In genomic region chr5:43773032-43773830, GRCh38 we compare ENCODE assay signal across 10 cellular contexts.
DNase-seq lines count a peak whose midpoint lies in the region; ATAC-seq and TF ChIP-seq lines count a peak whose summit lies in the region.
"Had no signal": no experiment of that assay in that cellular context is flagged by ENCODE, and none has a peak within 500 bp of the region (broad histone marks: within the 10 kb centered on the region; RNA-seq: fewer than 3 reads in every experiment).

No MANE protein-coding gene starts in this region.

- H3K9me3 ChIP-seq in H9 (ENCODE audit: control insufficient read depth, low read depth, low read length), result no peaks in the 10 kb centered on the region
- no peaks in the 10 kb centered on the region; the same call in 1 of the 2 replicates for H3K9me3 ChIP-seq in SK-N-MC (ENCODE audit: low read depth, low read length)
- no peaks in the 10 kb centered on the region for H3K9me3 ChIP-seq in hepatocyte (ENCODE audit: low read depth)
- H3K9me3 ChIP-seq: upper lobe of left lung had no signal

- no peak overlapping the region for H2BK5ac ChIP-seq in H9 (ENCODE audit: insufficient read length, low read length)

- H2BK20ac ChIP-seq in H9 (ENCODE audit: low read depth, low read length, poor library complexity, severe bottlenecking), result no peak overlapping the region

- no peak overlapping the region for H3T11ph ChIP-seq in H9 (ENCODE audit: low read length)

- no peaks in the 10 kb centered on the region; a peak in 1 of 5 replicates for H3K9me3 Mint-ChIP-seq in H9
- H3K9me3 Mint-ChIP-seq in effector memory CD8-positive, alpha-beta T cell, result no peaks in the 10 kb centered on the region

- no peak overlapping the region for H3K4ac ChIP-seq in H9 (ENCODE audit: low read depth, low read length)

- no peak overlapping the region for H4K5ac ChIP-seq in H9 (ENCODE audit: insufficient read length, low read depth, low read length)

- no peak for ATAC-seq in GM18873 (IDR thresholded peaks at IDR 0.05; ENCODE audit: low FRiP score, unreplicated experiment)
- no peak for ATAC-seq in effector memory CD8-positive, alpha-beta T cell (replicated peaks)

- H3K23me2 ChIP-seq in H9 (ENCODE audit: insufficient read length, low read depth, low read length, poor library complexity, severe bottlenecking), result no peaks in the 10 kb centered on the region

- H3K27me3 ChIP-seq in H9 (ENCODE audit: insufficient read depth, low read length) (no peaks in the 10 kb centered on the region), hepatocyte (no peaks in the 10 kb centered on the region)
- H3K27me3 ChIP-seq: upper lobe of left lung had no signal

- H3K4me1 ChIP-seq in H9 (ENCODE audit: insufficient read depth, low read length), result peaks cover 3% of the 10 kb centered on the region; the same call in 1 of the 2 replicates
- no peaks in the 10 kb centered on the region for H3K4me1 ChIP-seq in hepatocyte (ENCODE audit: insufficient read depth)

- no peak overlapping the region for H3K4me3 Mint-ChIP-seq in H9
- no peak overlapping the region for H3K4me3 Mint-ChIP-seq in effector memory CD8-positive, alpha-beta T cell

- H2BK15ac ChIP-seq in H9 (ENCODE audit: low read depth, low read length), result no peak overlapping the region

- H2AK5ac ChIP-seq in H9 (ENCODE audit: insufficient read length, low read length), result no peak overlapping the region

- H3K27ac Mint-ChIP-seq in H9, result peak overlapping the region; percentile 23 to 80 (median 55); a peak in 5 of 7 replicates
- no peak overlapping the region for H3K27ac Mint-ChIP-seq in effector memory CD8-positive, alpha-beta T cell

- H3K18ac ChIP-seq in H9 (ENCODE audit: insufficient read length, low read depth, low read length), result no peak overlapping the region

- CTCF ChIA-PET in AG04449 (lab: Yijun Ruan, JAX), result no interaction called here

- H3K36me3 ChIP-seq in SK-N-MC (ENCODE audit: insufficient read depth, low read length) (no peaks in the 10 kb centered on the region; the same call in 1 of the 2 replicates), hepatocyte (replicated peaks; ENCODE audit: insufficient read depth, low read depth) (no peaks in the 10 kb centered on the region)
- H3K36me3 ChIP-seq: upper lobe of left lung had no signal

- H4K20me1 ChIP-seq in H9 (ENCODE audit: control insufficient read depth, insufficient read depth, insufficient read length) (no peaks in the 10 kb centered on the region), hepatocyte (ENCODE audit: insufficient read depth, poor library complexity, severe bottlenecking) (no peaks in the 10 kb centered on the region)

- H4K8ac ChIP-seq in H9 (replicated peaks; ENCODE audit: insufficient read length, low read depth, low read length), result no peak overlapping the region

- H3K9me2 ChIP-seq in hepatocyte (replicated peaks; ENCODE audit: insufficient read depth), result no peaks in the 10 kb centered on the region

- H2BK12ac ChIP-seq in H9 (ENCODE audit: insufficient read length, low read depth, low read length), result peak overlapping the region; percentile 83

- H3K27ac ChIP-seq in H9 (ENCODE audit: insufficient read length, low read depth, low read length) (peak overlapping the region; percentile 97), SK-N-MC (peak overlapping the region; percentile 100), hepatocyte (peak overlapping the region; percentile 6), caudate nucleus (ENCODE audit: low read depth, low read length) (no peak overlapping the region)
- H3K27ac ChIP-seq: upper lobe of left lung had no signal

- H3K23ac ChIP-seq in H9 (ENCODE audit: insufficient read length, low read depth, low read length), result no peak overlapping the region

- H3K79me2 ChIP-seq in H9 (ENCODE audit: insufficient read depth, low read length) (no peaks in the 10 kb centered on the region), hepatocyte (no peaks in the 10 kb centered on the region)

- H3K4me2 ChIP-seq in H9 (ENCODE audit: insufficient read depth, insufficient read length, low read length) (no peak overlapping the region), hepatocyte (no peak overlapping the region)

- TF ChIP-seq CTCF in AG04449 (IDR thresholded peaks at IDR 0.05; ENCODE audit: insufficient read depth, low read length, missing control alignments) (no peak), H9 (conservative IDR thresholded peaks at IDR 0.05) (no peak), hepatocyte (IDR thresholded peaks at IDR 0.05; ENCODE audit: poor library complexity) (no peak)

- DNase-seq in AG04449 (ENCODE audit: low read depth, low spot score), result peak; percentile 26
- DNase-seq in H9, result no peak
- DNase-seq in SK-N-MC (ENCODE audit: low read depth, low spot score), result peak; percentile 90
- DNase-seq in hepatocyte (ENCODE audit: low spot score), result no peak
- no peak for DNase-seq in caudate nucleus (lab: John Stamatoyannopoulos, UW)
- DNase-seq in T1000 (lab: John Stamatoyannopoulos, UW), result no peak
- no peak for DNase-seq in effector memory CD8-positive, alpha-beta T cell
- DNase-seq: stimulated activated CD4-positive, alpha-beta T cell treated with anti-CD3 and anti-CD28 coated beads, Interleukin-15, amount 100 ng/mL, for 24 hours; upper lobe of left lung had no signal

- no peak overlapping the region for H3K56ac ChIP-seq in H9 (ENCODE audit: insufficient read length, low read depth, low read length)

- POLR2A ChIA-PET in AG04449 (lab: Yijun Ruan, JAX), result no interaction called here

- no peak overlapping the region for H3K9ac ChIP-seq in H9 (ENCODE audit: extremely low read depth, insufficient read length, low read length)
- peak overlapping the region; percentile 70 for H3K9ac ChIP-seq in SK-N-MC (ENCODE audit: insufficient read length)

- H3K27me3 Mint-ChIP-seq in H9 (ENCODE audit: low read depth), result no peaks in the 10 kb centered on the region
- H3K27me3 Mint-ChIP-seq in effector memory CD8-positive, alpha-beta T cell, result no peaks in the 10 kb centered on the region

- peak overlapping the region; percentile 1 for H2AFZ ChIP-seq in H9 (ENCODE audit: low read length)
- H2AFZ ChIP-seq in hepatocyte, result no peak overlapping the region

- no peaks in the 10 kb centered on the region for H3K79me1 ChIP-seq in H9 (ENCODE audit: insufficient read depth, low read depth, low read length, poor library complexity, severe bottlenecking)

- H3K4me1 Mint-ChIP-seq in H9, result peaks cover 9 to 20% of the 10 kb centered on the region in 2 experiments; a peak in 3 of 4 replicates
- no peaks in the 10 kb centered on the region for H3K4me1 Mint-ChIP-seq in effector memory CD8-positive, alpha-beta T cell (ENCODE audit: low read depth in 2 of 2)

- no peak overlapping the region for H3K4me3 ChIP-seq in AG04449 (ENCODE audit: low read depth, low read length)
- H3K4me3 ChIP-seq in SK-N-MC, result peak overlapping the region; percentile 70
- no peak overlapping the region for H3K4me3 ChIP-seq in hepatocyte
- H3K4me3 ChIP-seq: upper lobe of left lung had no signal

- no peak overlapping the region for H3K14ac ChIP-seq in H9 (ENCODE audit: insufficient read depth, low read length)

- H3K36me3 Mint-ChIP-seq in H9 (ENCODE audit: insufficient read depth in 1 of 3, low read depth in 3 of 3), result no peaks in the 10 kb centered on the region
- no peaks in the 10 kb centered on the region for H3K36me3 Mint-ChIP-seq in effector memory CD8-positive, alpha-beta T cell (ENCODE audit: insufficient read depth)

- H4K91ac ChIP-seq in H9 (ENCODE audit: insufficient read length, low read depth, low read length), result no peak overlapping the region

- no peak overlapping the region for H2BK120ac ChIP-seq in H9 (ENCODE audit: low read depth, low read length, poor library complexity, severe bottlenecking)

- no CpG with 5 or more reads among the region's 4 CpGs for WGBS in H9 (ENCODE audit: extremely low coverage, insufficient read length, low lambda C conversion rate)
- WGBS in hepatocyte (ENCODE audit: low lambda C conversion rate, missing lambda C conversion rate), result 70% methylated on average over 4 of the region's 4 CpGs

Comparison
In these comparisons a context has a peak if more than half of its experiments do, and no peak if none do; other contexts are left out.
1. DNase-seq: peak in AG04449 (single experiment) and SK-N-MC (single experiment); none in H9 (single experiment), hepatocyte (single experiment), caudate nucleus (0 of 61), T1000 (single experiment) and effector memory CD8-positive, alpha-beta T cell (0 of 3).
2. H3K27ac Mint-ChIP-seq: peak in H9 (3 of 3); none in effector memory CD8-positive, alpha-beta T cell (0 of 2).